ENCODE assay signal across 17 cellular contexts in the genomic region with DNA sequence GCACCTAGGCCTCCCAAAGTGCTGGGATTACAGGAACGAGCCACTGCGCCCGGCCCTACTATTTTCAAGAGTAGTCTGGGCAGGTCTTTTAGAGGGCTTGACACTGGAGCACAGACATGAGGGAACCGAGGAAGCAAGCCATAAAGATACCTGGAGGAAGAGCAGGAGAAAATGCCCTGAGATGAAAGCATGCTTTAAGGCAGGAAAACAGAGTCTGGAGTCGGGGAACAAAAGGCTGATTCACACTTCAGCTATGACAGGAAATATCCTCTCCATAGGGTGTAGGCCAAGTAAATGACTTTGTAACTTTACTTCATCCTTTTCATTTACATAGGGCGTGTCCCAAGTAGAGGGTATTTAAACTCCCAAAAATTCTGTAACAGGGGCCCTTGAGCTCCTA. TPM values are rescaled to one million over a fixed set of nuclear protein-coding genes. Genes with fewer than 3 reads are reported as not detected.
A peak's percentile ranks its signal among the peaks of the same experiment; 100 is the strongest.
DNase-seq lines count a peak whose midpoint lies in the region; ATAC-seq and TF ChIP-seq lines count a peak whose summit lies in the region.
"Had no signal": no experiment of that assay in that cellular context is flagged by ENCODE, and none has a peak within 500 bp of the region (broad histone marks: within the 10 kb centered on the region; RNA-seq: fewer than 3 reads in every experiment).

No MANE protein-coding gene starts in this region.

- peak overlapping the region; percentile 78 for H3K18ac ChIP-seq in mesendoderm (ENCODE audit: low read length)

- peak; percentile 84 for DNase-seq in ELR (ENCODE audit: low read depth)
- peak; percentile 67 for DNase-seq in PC-3
- DNase-seq in endodermal cell, result peak; percentile 79
- DNase-seq in mesendoderm, result peak; percentile 93
- no peak for DNase-seq in OCI-M2 (lab: John Stamatoyannopoulos, UW; ENCODE audit: unreplicated experiment)
- DNase-seq in ascending aorta (ENCODE audit: low spot score in 2 of 2), result no peak
- no peak for DNase-seq in amniotic stem cell (lab: John Stamatoyannopoulos, UW)
- DNase-seq: activated T-cell treated with anti-CD3 and anti-CD28 coated beads, Interleukin-2, amount 50 U/mL, for 72 hours; immature natural killer cell; KBM-7; NCI-H187 treated with DMSO at 0.1 percent for 48 hours; NCI-H82 had no signal

- no peaks in the 10 kb centered on the region for H3K27me3 Mint-ChIP-seq in endodermal cell (ENCODE audit: insufficient read depth)

- 53 to 61% methylated on average over 5 to 6 of the region's 6 CpGs for WGBS in endodermal cell (ENCODE audit: insufficient coverage in 1 of 2, insufficient read length in 1 of 2), 2 experiments
- WGBS in mesendoderm (ENCODE audit: extremely low coverage, insufficient coverage, low lambda C conversion rate), result no CpG with 5 or more reads among the region's 6 CpGs

- peak overlapping the region; percentile 92 for H2BK5ac ChIP-seq in mesendoderm (ENCODE audit: low read length)

- H3K4me2 ChIP-seq in PC-3 (ENCODE audit: low read length) (peak overlapping the region; percentile 0; the same call in 1 of the 2 replicates), mesendoderm (ENCODE audit: low read length) (no peak overlapping the region)
- H3K4me2 ChIP-seq: BLaER1 had no signal

- no TSS peak for BruUV-seq in PC-3 (replicated peaks; lab: Mats Ljungman, UMichigan)

- H3K36me3 Mint-ChIP-seq in endodermal cell (ENCODE audit: low read depth), result no peaks in the 10 kb centered on the region
- H3K36me3 Mint-ChIP-seq: immature natural killer cell had no signal

- H3K4me1 ChIP-seq in PC-3 (ENCODE audit: insufficient read depth, low read length) (peaks cover 32% of the 10 kb centered on the region), endodermal cell (ENCODE audit: control insufficient read depth, insufficient read depth, low read length) (no peaks in the 10 kb centered on the region), mesendoderm (ENCODE audit: control insufficient read depth, low read depth, low read length) (peaks cover 11% of the 10 kb centered on the region), ascending aorta (peaks cover 5 to 6% of the 10 kb centered on the region in 2 donors)

- peaks cover 2% of the 10 kb centered on the region for H3K79me1 ChIP-seq in mesendoderm (ENCODE audit: low read length)

- H3K56ac ChIP-seq in mesendoderm (ENCODE audit: low read length), result peak overlapping the region; percentile 83

- H4K5ac ChIP-seq in mesendoderm (ENCODE audit: low read length), result no peak overlapping the region

- peaks cover 42% of the 10 kb centered on the region for H3K4me1 Mint-ChIP-seq in endodermal cell

- POLR2A ChIA-PET in PC-3 (lab: Charles Lee; ENCODE audit: unreplicated experiment), result interaction anchor here (0.6 kb wide), 1 partner anchor 91 kb away, joined by 7 read pairs; no protein-coding TSS in a partner anchor

- H3K4me3 ChIP-seq in PC-3 (ENCODE audit: low read length), result no peak overlapping the region
- H3K4me3 ChIP-seq in endodermal cell (ENCODE audit: low read length), result no peak overlapping the region
- H3K4me3 ChIP-seq in mesendoderm (ENCODE audit: low read length), result no peak overlapping the region
- no peak overlapping the region for H3K4me3 ChIP-seq in ascending aorta
- H3K4me3 ChIP-seq: BLaER1, cardiac muscle cell had no signal

- no peaks in the 10 kb centered on the region for H3K9me2 ChIP-seq in PC-3 (replicated peaks; ENCODE audit: low read length)

- CTCF ChIA-PET in PC-3 (lab: Charles Lee), result no interaction called here

- no peak overlapping the region for H2BK15ac ChIP-seq in mesendoderm (replicated peaks; ENCODE audit: low read depth)

- H3K27ac ChIP-seq in PC-3 (ENCODE audit: low read length), result peak overlapping the region; percentile 72
- H3K27ac ChIP-seq in endodermal cell (ENCODE audit: low read depth, low read length), result no peak overlapping the region
- H3K27ac ChIP-seq in mesendoderm (ENCODE audit: low read depth, low read length), result peak overlapping the region; percentile 94
- H3K27ac ChIP-seq in ascending aorta, result no peak overlapping the region
- H3K27ac ChIP-seq: BLaER1, cardiac muscle cell had no signal

- ATAC-seq in PC-3 (peak; percentile 7; the same call in 1 of the 2 replicates), HG03469 (IDR thresholded peaks at IDR 0.05; ENCODE audit: unreplicated experiment) (no peak)
- ATAC-seq: activated CD4-positive, CD25-positive, alpha-beta regulatory T cell treated with anti-CD3 and anti-CD28 coated beads, Interleukin-2, amount 50 U/mL, for 24 hours; activated T-cell treated with anti-CD3 and anti-CD28 coated beads, Interleukin-2, amount 50 U/mL, for 72 hours; esophagus mucosa had no signal

- H3K27me3 ChIP-seq in PC-3 (ENCODE audit: low read length), result no peaks in the 10 kb centered on the region
- no peaks in the 10 kb centered on the region for H3K27me3 ChIP-seq in endodermal cell (ENCODE audit: control insufficient read depth, insufficient read depth, low read length, poor library complexity, severe bottlenecking)
- no peaks in the 10 kb centered on the region for H3K27me3 ChIP-seq in mesendoderm (ENCODE audit: insufficient read depth, low read length, poor library complexity)
- no peaks in the 10 kb centered on the region for H3K27me3 ChIP-seq in ascending aorta
- H3K27me3 ChIP-seq: cardiac muscle cell had no signal

- H3K27ac Mint-ChIP-seq in endodermal cell, result peak overlapping the region; percentile 95
- H3K27ac Mint-ChIP-seq: activated T-cell treated with anti-CD3 and anti-CD28 coated beads, Interleukin-2, amount 50 U/mL, for 72 hours had no signal

- peaks cover 14% of the 10 kb centered on the region for H3K9me3 Mint-ChIP-seq in endodermal cell
- H3K9me3 Mint-ChIP-seq: activated T-cell treated with anti-CD3 and anti-CD28 coated beads, Interleukin-2, amount 50 U/mL, for 72 hours; immature natural killer cell had no signal

- H3K4me3 Mint-ChIP-seq in endodermal cell, result no peak overlapping the region
- H3K4me3 Mint-ChIP-seq: activated T-cell treated with anti-CD3 and anti-CD28 coated beads, Interleukin-2, amount 50 U/mL, for 72 hours; immature natural killer cell had no signal

- H3F3A ChIP-seq in PC-3 (ENCODE audit: low read length, unreplicated experiment), result no peaks in the 10 kb centered on the region

- TF ChIP-seq CTCF in PC-3 (conservative IDR thresholded peaks at IDR 0.05; ENCODE audit: low read depth, low read length) (no peak), endodermal cell (conservative IDR thresholded peaks at IDR 0.05) (no peak), ascending aorta (IDR thresholded peaks at IDR 0.05) (no peak)

- H3K9me3 ChIP-seq in PC-3 (ENCODE audit: low read length), result no peaks in the 10 kb centered on the region
- no peaks in the 10 kb centered on the region for H3K9me3 ChIP-seq in endodermal cell (ENCODE audit: control insufficient read depth, low read length)
- H3K9me3 ChIP-seq in ascending aorta, result no peaks in the 10 kb centered on the region
- H3K9me3 ChIP-seq: BLaER1 had no signal

- H2AFZ ChIP-seq in PC-3 (ENCODE audit: low read length), result no peak overlapping the region

- peak overlapping the region; percentile 93 for H2BK120ac ChIP-seq in mesendoderm (ENCODE audit: low read depth, low read length)

- peaks cover 2% of the 10 kb centered on the region for H4K20me1 ChIP-seq in PC-3 (ENCODE audit: low read length)

- H3K23ac ChIP-seq in mesendoderm (ENCODE audit: low read length), result no peak overlapping the region

- peak overlapping the region; percentile 91 for H4K8ac ChIP-seq in mesendoderm (ENCODE audit: low read depth, low read length)

- no peak overlapping the region for H2AK5ac ChIP-seq in mesendoderm (ENCODE audit: low read length)

- intact Hi-C loops in PC-3 (cut with micrococcal nuclease), result no loop called here
- intact Hi-C loops in ascending aorta (cut with DNase I), result no loop called here

- H3K79me2 ChIP-seq in PC-3 (ENCODE audit: low read length) (peaks cover 7% of the 10 kb centered on the region), mesendoderm (ENCODE audit: control insufficient read depth, insufficient read depth, low read length) (peaks cover 7% of the 10 kb centered on the region)

- H3K36me3 ChIP-seq in PC-3 (ENCODE audit: low read depth, low read length), result no peaks in the 10 kb centered on the region
- no peaks in the 10 kb centered on the region for H3K36me3 ChIP-seq in endodermal cell (ENCODE audit: control insufficient read depth, insufficient read depth, low read length)
- H3K36me3 ChIP-seq in mesendoderm (ENCODE audit: control insufficient read depth, insufficient read depth, low read length), result no peaks in the 10 kb centered on the region
- H3K36me3 ChIP-seq in ascending aorta, result no peaks in the 10 kb centered on the region
- H3K36me3 ChIP-seq: BLaER1, cardiac muscle cell had no signal

- peak overlapping the region; percentile 85 for H3K4ac ChIP-seq in mesendoderm (ENCODE audit: low read depth, low read length)

- peak overlapping the region; percentile 25; the same call in 1 of the 2 replicates for H3K9ac ChIP-seq in PC-3 (ENCODE audit: low read length)
- H3K9ac ChIP-seq in endodermal cell (ENCODE audit: extremely low read depth, low read length, poor library complexity, severe bottlenecking), result no peak overlapping the region
- H3K9ac ChIP-seq in mesendoderm (ENCODE audit: low read length), result peak overlapping the region; percentile 9
- H3K9ac ChIP-seq: BLaER1 had no signal

RNA-seq across cellular contexts. Expression of a gene that starts 4.3 kb away (rescaled TPM):
- 75.4 and 92.6 TPM in 2 replicates for total RNA-seq in PC-3 (2014; rRNA removed)
- total RNA-seq in endodermal cell, result 10 to 100 TPM; 75.6 to 91.3 TPM
- 60.3 TPM for polyA plus RNA-seq in endodermal cell (2013, experiment 1 of 2)
- polyA plus RNA-seq in endodermal cell (2013, experiment 2 of 2), result 61.1 TPM
- polyA plus RNA-seq in mesendoderm (2013, experiment 1 of 2), result 66.1 TPM
- polyA plus RNA-seq in mesendoderm (2013, experiment 2 of 2), result 66.8 TPM
- total RNA-seq in ascending aorta, result 78.1 TPM

RNA-seq across cellular contexts. Expression of a gene that starts 50.5 kb away (rescaled TPM):
- total RNA-seq in PC-3 (2014; rRNA removed) (14.0 and 17.9 TPM in 2 replicates), endodermal cell (10 to 100 TPM; 18.3 to 19.4 TPM), ascending aorta (44.9 TPM)
- polyA plus RNA-seq in endodermal cell (2013, experiment 1 of 2), result 8.7 TPM
- polyA plus RNA-seq in endodermal cell (2013, experiment 2 of 2), result 7.1 TPM
- polyA plus RNA-seq in mesendoderm (2013, experiment 1 of 2), result 9.7 TPM
- polyA plus RNA-seq in mesendoderm (2013, experiment 2 of 2), result 9.1 TPM

RNA-seq across cellular contexts. Expression of a gene that starts 56.2 kb away (rescaled TPM):
- total RNA-seq in PC-3 (2014; rRNA removed) (47.5 and 49.2 TPM in 2 replicates), endodermal cell (10 to 100 TPM; 61.5 to 77.6 TPM), ascending aorta (84.7 TPM)
- polyA plus RNA-seq in endodermal cell (2013, experiment 1 of 2), result 59.0 TPM
- polyA plus RNA-seq in endodermal cell (2013, experiment 2 of 2), result 64.1 TPM
- polyA plus RNA-seq in mesendoderm (2013, experiment 1 of 2), result 49.6 TPM
- 50.6 TPM for polyA plus RNA-seq in mesendoderm (2013, experiment 2 of 2)

Comparison
In these comparisons a context has a peak if more than half of its experiments do, and no peak if none do; other contexts are left out.
1. DNase-seq: peak in ELR (single experiment), PC-3 (single experiment), endodermal cell (single experiment) and mesendoderm (single experiment); none in OCI-M2 (single experiment), ascending aorta (0 of 2) and amniotic stem cell (single experiment).
2. H3K27ac ChIP-seq: peak in PC-3 (single experiment) and mesendoderm (single experiment); none in endodermal cell (single experiment) and ascending aorta (0 of 2).